ENCODE assay signal across 10 cellular contexts in the genomic region with DNA sequence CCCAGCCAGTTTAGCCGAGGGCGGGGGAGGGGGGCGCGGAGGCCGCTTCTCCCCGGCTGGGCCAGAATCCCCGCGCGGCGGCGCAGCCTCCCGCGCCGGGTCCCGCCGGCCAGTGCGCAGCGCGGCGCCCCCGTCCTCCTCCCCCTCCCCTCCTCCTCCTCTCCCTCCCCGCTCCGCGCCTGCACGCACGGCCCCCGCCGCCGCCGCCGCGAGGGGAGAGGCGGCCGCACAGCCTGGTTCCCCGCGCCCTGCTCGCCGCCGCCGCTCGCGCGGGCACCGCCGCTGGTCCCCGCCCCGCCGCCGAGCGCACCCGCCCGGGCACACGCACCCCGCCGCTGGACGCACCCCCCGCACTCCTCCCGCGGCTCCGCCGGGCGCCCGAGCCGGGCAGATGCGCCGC. TPM values are rescaled to one million over a fixed set of nuclear protein-coding genes. Genes with fewer than 3 reads are reported as not detected.
DNase-seq lines count a peak whose midpoint lies in the region; ATAC-seq and TF ChIP-seq lines count a peak whose summit lies in the region.
"Had no signal": no experiment of that assay in that cellular context is flagged by ENCODE, and none has a peak within 500 bp of the region (broad histone marks: within the 10 kb centered on the region; RNA-seq: fewer than 3 reads in every experiment).

A gene with protein sequence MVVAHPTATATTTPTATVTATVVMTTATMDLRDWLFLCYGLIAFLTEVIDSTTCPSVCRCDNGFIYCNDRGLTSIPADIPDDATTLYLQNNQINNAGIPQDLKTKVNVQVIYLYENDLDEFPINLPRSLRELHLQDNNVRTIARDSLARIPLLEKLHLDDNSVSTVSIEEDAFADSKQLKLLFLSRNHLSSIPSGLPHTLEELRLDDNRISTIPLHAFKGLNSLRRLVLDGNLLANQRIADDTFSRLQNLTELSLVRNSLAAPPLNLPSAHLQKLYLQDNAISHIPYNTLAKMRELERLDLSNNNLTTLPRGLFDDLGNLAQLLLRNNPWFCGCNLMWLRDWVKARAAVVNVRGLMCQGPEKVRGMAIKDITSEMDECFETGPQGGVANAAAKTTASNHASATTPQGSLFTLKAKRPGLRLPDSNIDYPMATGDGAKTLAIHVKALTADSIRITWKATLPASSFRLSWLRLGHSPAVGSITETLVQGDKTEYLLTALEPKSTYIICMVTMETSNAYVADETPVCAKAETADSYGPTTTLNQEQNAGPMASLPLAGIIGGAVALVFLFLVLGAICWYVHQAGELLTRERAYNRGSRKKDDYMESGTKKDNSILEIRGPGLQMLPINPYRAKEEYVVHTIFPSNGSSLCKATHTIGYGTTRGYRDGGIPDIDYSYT (plus strand): TSS at position 351 of the 400 bp plus-strand sequence. CDS start 80,337 bp downstream, outside the sequence.

- POLR2A ChIA-PET in CD8-positive, alpha-beta memory T cell (lab: Charles Lee): no interaction called here

- no peak for TF ChIP-seq POLR2A in sigmoid colon (IDR thresholded peaks at IDR 0.05)

- H3K4me3 ChIP-seq in CD8-positive, alpha-beta memory T cell (ENCODE audit: low read length): no peak within 1 kb of the TSS
- H3K4me3 ChIP-seq in SJCRH30: peak within 1 kb of the TSS; percentile 65
- peak within 1 kb of the TSS; percentile 24 to 36 for H3K4me3 ChIP-seq in foreskin fibroblast (ENCODE audit: low read depth in 1 of 2, low read length in 2 of 2)
- peak within 1 kb of the TSS; percentile 55 to 69 (median 64) for H3K4me3 ChIP-seq in sigmoid colon

- ATAC-seq in activated CD4-positive, CD25-positive, alpha-beta regulatory T cell treated with anti-CD3 and anti-CD28 coated beads, Interleukin-2, amount 50 U/mL, for 24 hours: no peak
- ATAC-seq in HG02885 (IDR thresholded peaks at IDR 0.05; ENCODE audit: poor library complexity, unreplicated experiment): no peak

- H3K9me3 ChIP-seq in CD8-positive, alpha-beta memory T cell (ENCODE audit: low read length): no peaks in the 10 kb centered on the region
- H3K9me3 ChIP-seq in SJCRH30 (replicated peaks): no peaks in the 10 kb centered on the region
- no peaks in the 10 kb centered on the region for H3K9me3 ChIP-seq in sigmoid colon

- peaks cover 13% of the 10 kb centered on the region for H3K27me3 ChIP-seq in CD8-positive, alpha-beta memory T cell (ENCODE audit: insufficient read depth, low read length, poor library complexity, severe bottlenecking)
- H3K27me3 ChIP-seq in SJCRH30 (peaks cover 3% of the 10 kb centered on the region; the same call in 1 of the 2 replicates), sigmoid colon (peaks cover 0 to 9% (median 0%) of the 10 kb centered on the region in 3 donors)

- no peak for DNase-seq in CD8-positive, alpha-beta memory T cell
- no peak for DNase-seq in SJCRH30
- DNase-seq in foreskin fibroblast: no peak
- no peak for DNase-seq in sigmoid colon
- no peak for DNase-seq in GOT3 (lab: John Stamatoyannopoulos, UW)
- no peak for DNase-seq in HUDEP-2 (lab: John Stamatoyannopoulos, UW; ENCODE audit: unreplicated experiment in 76 of 76)
- DNase-seq: activated CD4-positive, alpha-beta T cell treated with anti-CD3 and anti-CD28 coated beads, Interleukin-2, amount 10 ng/mL, durations not matched to agents 7 days and 5 days had no signal

- TF ChIP-seq CTCF in foreskin fibroblast (IDR thresholded peaks at IDR 0.05; ENCODE audit: low read depth, low read length): no peak
- TF ChIP-seq CTCF in sigmoid colon (IDR thresholded peaks at IDR 0.05): no peak

- no peaks in the 10 kb centered on the region for H3K36me3 ChIP-seq in CD8-positive, alpha-beta memory T cell (ENCODE audit: insufficient read depth, low read length)
- no peaks in the 10 kb centered on the region for H3K36me3 ChIP-seq in SJCRH30
- H3K36me3 ChIP-seq in sigmoid colon: no peaks in the 10 kb centered on the region

- H3K4me1 Mint-ChIP-seq in CD8-positive, alpha-beta memory T cell: peaks cover 0 to 12% (median 9%) of the 10 kb centered on the region in 3 donors

- H3K4me1 ChIP-seq in CD8-positive, alpha-beta memory T cell (ENCODE audit: insufficient read depth, low read length): no peaks in the 10 kb centered on the region
- H3K4me1 ChIP-seq in SJCRH30 (peaks cover 17% of the 10 kb centered on the region), sigmoid colon (peaks cover 0 to 32% (median 20%) of the 10 kb centered on the region in 4 donors)

- H3K27ac ChIP-seq in CD8-positive, alpha-beta memory T cell (ENCODE audit: low read depth, low read length): no peak within 1 kb of the TSS
- H3K27ac ChIP-seq in SJCRH30 (peak within 1 kb of the TSS; percentile 28; the same call in 1 of the 2 replicates), sigmoid colon (peak within 1 kb of the TSS; percentile 55 to 74 (median 72))

- H3K27me3 Mint-ChIP-seq in CD8-positive, alpha-beta memory T cell: peaks cover 27 to 55% of the 10 kb centered on the region in 2 donors

- peak within 1 kb of the TSS in 6 of 7 donors; percentile 38 to 71 (median 54) for H3K4me3 Mint-ChIP-seq in CD8-positive, alpha-beta memory T cell
- H3K4me3 Mint-ChIP-seq: activated CD4-positive, alpha-beta T cell treated with anti-CD3 and anti-CD28 coated beads, Interleukin-2, amount 10 ng/mL, durations not matched to agents 7 days and 5 days had no signal

- peak within 1 kb of the TSS in 1 of 8 donors; percentile 56 for H3K27ac Mint-ChIP-seq in CD8-positive, alpha-beta memory T cell
- H3K27ac Mint-ChIP-seq: activated CD4-positive, alpha-beta T cell treated with anti-CD3 and anti-CD28 coated beads, Interleukin-2, amount 10 ng/mL, durations not matched to agents 7 days and 5 days had no signal

- CTCF ChIA-PET in CD8-positive, alpha-beta memory T cell (lab: Charles Lee): interaction anchor here (1.9 kb wide), 1 partner anchor 36 kb away, joined by 6 read pairs; no protein-coding TSS in a partner anchor

- intact Hi-C loops in sigmoid colon (cut with DNase I): no loop called here

- H3K36me3 Mint-ChIP-seq in CD8-positive, alpha-beta memory T cell: no peaks in the 10 kb centered on the region

- H3K9me3 Mint-ChIP-seq in CD8-positive, alpha-beta memory T cell: no peaks in the 10 kb centered on the region
- H3K9me3 Mint-ChIP-seq: activated CD4-positive, alpha-beta T cell treated with anti-CD3 and anti-CD28 coated beads, Interleukin-2, amount 10 ng/mL, durations not matched to agents 7 days and 5 days had no signal

- TF ChIP-seq EP300 in sigmoid colon (IDR thresholded peaks at IDR 0.05): no peak

- 1% methylated on average over 59 to 62 of the region's 66 CpGs for WGBS in sigmoid colon, 2 donors

RNA-seq across cellular contexts. Expression of the gene that starts here (rescaled TPM):
- total RNA-seq in CD8-positive, alpha-beta memory T cell: not detected
- not detected for polyA plus RNA-seq in CD8-positive, alpha-beta memory T cell
- total RNA-seq in SJCRH30 (2014; rRNA removed; shearing (Covaris generic)): 0.76 and 1.4 TPM in 2 replicates
- 1 to 10 TPM in 3 of 4 donors, under 1 TPM in 1; 0.99 to 6.9 (median 3.1) TPM for total RNA-seq in sigmoid colon
- under 1 TPM in 1 of 3 donors, not detected in 2; 0.66 TPM for polyA plus RNA-seq in sigmoid colon
- total RNA-seq: activated CD4-positive, alpha-beta T cell treated with anti-CD3 and anti-CD28 coated beads, Interleukin-2, amount 10 ng/mL, durations not matched to agents 7 days and 5 days; glomerular endothelial cell had no signal
